16 cellular contexts compared by ENCODE assay signal in genomic region chr3:19432679-19433078, GRCh38.
"Had no signal": no experiment of that assay in that cellular context is flagged by ENCODE, and none has a peak within 500 bp of the region (broad histone marks: within the 10 kb centered on the region; RNA-seq: fewer than 3 reads in every experiment).

No MANE protein-coding gene starts in this region.

- H3K27me3 Mint-ChIP-seq: activated CD4-positive, alpha-beta T cell treated with anti-CD3 and anti-CD28 coated beads, Interleukin-2, amount 10 ng/mL, durations not matched to agents 7 days and 5 days; memory B cell had no signal

- H3K27ac ChIP-seq: foreskin keratinocyte, neural progenitor cell, spleen, tibial nerve, VCaP had no signal

- H3K27ac Mint-ChIP-seq: activated CD4-positive, alpha-beta T cell treated with anti-CD3 and anti-CD28 coated beads, Interleukin-2, amount 10 ng/mL, durations not matched to agents 7 days and 5 days; activated CD8-positive, alpha-beta T cell treated with anti-CD3 and anti-CD28 coated beads, Interleukin-2, amount 10 ng/mL, durations not matched to agents 7 days and 5 days; activated naive CD8-positive, alpha-beta T cell; memory B cell; neural progenitor cell had no signal

- H3K9me3 Mint-ChIP-seq: memory B cell had no signal

- H3K36me3 Mint-ChIP-seq: activated naive CD8-positive, alpha-beta T cell; neural progenitor cell had no signal

- H3K4me1 Mint-ChIP-seq: neural progenitor cell had no signal

- ATAC-seq: activated CD8-positive, alpha-beta T cell treated with anti-CD3 and anti-CD28 coated beads, Interleukin-2, amount 10 ng/mL, durations not matched to agents 7 days and 5 days; foreskin keratinocyte; SK-N-SH treated with all-trans-retinoic acid at 6 μM for 48 hours had no signal

- H3K4me3 Mint-ChIP-seq: activated CD4-positive, alpha-beta T cell treated with anti-CD3 and anti-CD28 coated beads, Interleukin-2, amount 10 ng/mL, durations not matched to agents 7 days and 5 days; activated CD8-positive, alpha-beta T cell treated with anti-CD3 and anti-CD28 coated beads, Interleukin-2, amount 10 ng/mL, durations not matched to agents 7 days and 5 days; activated naive CD8-positive, alpha-beta T cell; memory B cell; neural progenitor cell had no signal

- DNase-seq: activated CD4-positive, alpha-beta T cell treated with anti-CD3 and anti-CD28 coated beads, Interleukin-2, amount 10 ng/mL, durations not matched to agents 7 days and 5 days; activated CD4-positive, CD25-positive, alpha-beta regulatory T cell treated with anti-CD3 and anti-CD28 coated beads, Interleukin-2, amount 50 U/mL, for 72 hours; activated CD8-positive, alpha-beta T cell treated with anti-CD3 and anti-CD28 coated beads, Interleukin-2, amount 10 ng/mL, durations not matched to agents 7 days and 5 days; activated T-cell treated with anti-CD3 and anti-CD28 coated beads, Interleukin-2, amount 50 U/mL, for 1 hour; effector memory CD4-positive, alpha-beta T cell; foreskin keratinocyte; posterior cingulate gyrus; spleen; stimulated activated CD4-positive, alpha-beta T cell treated with anti-CD3 and anti-CD28 coated beads, Interleukin-4, amount 100 ng/mL, for 1 hour; stimulated activated naive CD4-positive, alpha-beta T cell treated with Interleukin-2 at 50 U/mL for 16 hours had no signal

- H3K4me3 ChIP-seq: neural progenitor cell, spleen, tibial nerve had no signal
